ENCODE assay signal across 24 cellular contexts in genomic region chr16:28282045-28282444, GRCh38. TPM values are rescaled to one million over a fixed set of nuclear protein-coding genes. Genes with fewer than 3 reads are reported as not detected.
DNase-seq lines count a peak whose midpoint lies in the region; ATAC-seq, FAIRE-seq and TF ChIP-seq lines count a peak whose summit lies in the region.
"Had no signal": no experiment of that assay in that cellular context is flagged by ENCODE, and none has a peak within 500 bp of the region (broad histone marks: within the 10 kb centered on the region; RNA-seq: fewer than 3 reads in every experiment).

No MANE protein-coding gene starts in this region.

- H4K20me1 ChIP-seq in H1 (replicated peaks in 1 of 2; ENCODE audit: control insufficient read depth in 1 of 2, insufficient read depth in 2 of 2, low read length in 2 of 2) (peaks cover 0 to 13% of the 10 kb centered on the region in 2 experiments), OCI-LY7 (ENCODE audit: insufficient read depth, low read length) (no peaks in the 10 kb centered on the region)

- H4K91ac ChIP-seq in H1 (replicated peaks; ENCODE audit: insufficient read length, low read length) = no peak overlapping the region

- DNase-seq in H7 = peak; percentile 20
- DNase-seq in NCI-H69 (lab: John Stamatoyannopoulos, UW) = peak; percentile 12
- no peak for DNase-seq in H1 (ENCODE audit: low read depth in 1 of 2, low spot score in 2 of 2)
- no peak for DNase-seq in gastrocnemius medialis
- DNase-seq in OCI-LY7 (ENCODE audit: low spot score) = no peak
- DNase-seq in iPS-NIHi11 (ENCODE audit: low spot score) = no peak
- DNase-seq: 8988T; ACHN; AML-193; BE2C; Calu3; CD4-positive, alpha-beta T cell; COR-L47; DMS53; DMS79 treated with DMSO at 0.1 percent for 48 hours; GF-D8; GM23248 had no signal

- intact Hi-C loops in gastrocnemius medialis (cut with DNase I; ENCODE audit: low total_unique reads) = no loop called here
- intact Hi-C loops in OCI-LY7 (cut with micrococcal nuclease; ENCODE audit: unreplicated experiment) = no loop called here

- TF ChIP-seq RAD21 in H1 (IDR thresholded peaks at IDR 0.05 in 1 of 2, conservative IDR thresholded peaks at IDR 0.05 in 1 of 2; ENCODE audit: low read depth in 2 of 2, low read length in 2 of 2) = no peak

- H3K36me3 ChIP-seq in H7 (replicated peaks; ENCODE audit: control insufficient read depth, insufficient read depth, low read length) (no peaks in the 10 kb centered on the region), H1 (ENCODE audit: control insufficient read depth in 2 of 4, insufficient read depth in 4 of 4, low read length in 3 of 4) (no peaks in the 10 kb centered on the region; a peak in 2 of 8 replicates), gastrocnemius medialis (no peaks in the 10 kb centered on the region), OCI-LY7 (ENCODE audit: insufficient read depth, low read length) (no peaks in the 10 kb centered on the region)
- H3K36me3 ChIP-seq: BE2C, HAP-1 had no signal

- TF ChIP-seq CTCF in H1 (IDR thresholded peaks at IDR 0.05; ENCODE audit: control extremely low read depth in 1 of 3, insufficient read depth in 1 of 3, low read depth in 1 of 3, low read length in 3 of 3) (no peak), gastrocnemius medialis (IDR thresholded peaks at IDR 0.05 in 4 of 5, conservative IDR thresholded peaks at IDR 0.05 in 1 of 5) (no peak), OCI-LY7 (conservative IDR thresholded peaks at IDR 0.05; ENCODE audit: low read length) (no peak)

- no peak overlapping the region for H3K18ac ChIP-seq in H1 (ENCODE audit: extremely low read depth, low read length)

- H4K8ac ChIP-seq in H1 (ENCODE audit: extremely low read depth, insufficient read depth, low read length) = no peak overlapping the region

- no peaks in the 10 kb centered on the region for H3K9me2 ChIP-seq in OCI-LY7 (ENCODE audit: insufficient read depth, low read length)

- POLR2A ChIA-PET in H1 (lab: Charles Lee; ENCODE audit: partially characterized antibody) = interaction anchor here (0.9 to 4.7 kb wide), 8 partner anchors 11 to 37 kb away, joined by 3 to 45 read pairs (median 4); partner anchors contain the start of gene SBK1
- POLR2A ChIA-PET in OCI-LY7 (lab: Charles Lee) = no interaction called here

- H3K23ac ChIP-seq in H1 (ENCODE audit: insufficient read length) = no peak overlapping the region

- FAIRE-seq in H1 (lab: Jason Lieb, UNC) = no peak
- FAIRE-seq: A549, GM12891, GM18507, GM19239 had no signal

- no peak overlapping the region for H3K4ac ChIP-seq in H1 (replicated peaks; ENCODE audit: insufficient read length, low read depth, low read length)

- no peak overlapping the region for H3K9ac ChIP-seq in H1 (replicated peaks in 1 of 4; ENCODE audit: extremely low read depth in 1 of 4, low read depth in 3 of 4, low read length in 3 of 4)
- H3K9ac ChIP-seq: GM23248 had no signal

- no peak overlapping the region for H2BK20ac ChIP-seq in H1 (ENCODE audit: low read length)

- 95% methylated on average over 8 of the region's 8 CpGs; no CpG with 5 or more reads in 1 of the 2 experiments for WGBS in H1 (ENCODE audit: extremely low coverage in 1 of 2, insufficient coverage in 1 of 2, insufficient read length in 1 of 2, insufficient replicate concordance in 2 of 2, low coverage in 1 of 2, low lambda C conversion rate in 2 of 2, missing lambda C conversion rate in 1 of 2), 2 experiments

- H3K4me1 ChIP-seq in H1 (replicated peaks in 1 of 4; ENCODE audit: control insufficient read depth in 3 of 4, insufficient read depth in 4 of 4, low read length in 3 of 4) = peaks cover 0 to 7% (median 1%) of the 10 kb centered on the region in 4 experiments; a peak in 3 of 7 replicates
- peaks cover 12 to 25% of the 10 kb centered on the region in 2 donors for H3K4me1 ChIP-seq in gastrocnemius medialis
- H3K4me1 ChIP-seq in OCI-LY7 (ENCODE audit: insufficient read depth, low read length, poor library complexity, severe bottlenecking) = peaks cover 7% of the 10 kb centered on the region
- H3K4me1 ChIP-seq: A549, BE2C had no signal

- peaks cover 2% of the 10 kb centered on the region; the same call in 1 of the 2 replicates for H3K23me2 ChIP-seq in H1 (ENCODE audit: low read depth, low read length)

- H3K27me3 ChIP-seq in H7 (ENCODE audit: control insufficient read depth, insufficient read depth, low read length) = peaks cover 3% of the 10 kb centered on the region; the same call in 1 of the 2 replicates
- H3K27me3 ChIP-seq in H1 (replicated peaks in 1 of 4; ENCODE audit: control insufficient read depth in 3 of 4, extremely low read depth in 1 of 4, insufficient read depth in 3 of 4, low read length in 3 of 4) = peaks cover 0 to 6% (median 3%) of the 10 kb centered on the region in 4 experiments; a peak in 5 of 7 replicates
- no peaks in the 10 kb centered on the region for H3K27me3 ChIP-seq in gastrocnemius medialis
- H3K27me3 ChIP-seq: BLaER1 treated with 17β-estradiol and CSF1 and Interleukin-3, amounts not matched to agents 10 nM and 100 nM had no signal

- CTCF ChIA-PET in H1 (lab: Charles Lee; ENCODE audit: partially characterized antibody) = interaction anchor here (0.7 to 10.9 kb wide), 9 partner anchors 9 to 88 kb away, joined by 3 to 152 read pairs (median 6); partner anchors contain the start of gene SBK1
- CTCF ChIA-PET in OCI-LY7 (lab: Charles Lee; ENCODE audit: unreplicated experiment) = no interaction called here

- no peak for TF ChIP-seq EP300 in H1 (IDR thresholded peaks at IDR 0.05; ENCODE audit: borderline replicate concordance in 1 of 2, low read depth in 2 of 2, low read length in 2 of 2)

- no peak overlapping the region for H3K14ac ChIP-seq in H1 (ENCODE audit: insufficient read length)

- H2BK5ac ChIP-seq in H1 (ENCODE audit: low read depth, low read length) = no peak overlapping the region

- H3K4me2 ChIP-seq in H1 (ENCODE audit: insufficient read depth in 1 of 2, low read depth in 2 of 2, low read length in 2 of 2) = no peak overlapping the region
- H3K4me2 ChIP-seq in OCI-LY7 (ENCODE audit: low read length) = no peak overlapping the region
- H3K4me2 ChIP-seq: A549; BLaER1 treated with 17β-estradiol and CSF1 and Interleukin-3, amounts not matched to agents 10 nM and 100 nM had no signal

- no peak overlapping the region for H4K5ac ChIP-seq in H1 (ENCODE audit: insufficient read length, low read depth, low read length)

- H3K9me3 ChIP-seq in H1 (ENCODE audit: insufficient read depth in 2 of 2, low read depth in 1 of 2, low read length in 1 of 2) (no peaks in the 10 kb centered on the region), gastrocnemius medialis (no peaks in the 10 kb centered on the region), OCI-LY7 (ENCODE audit: low read length) (no peaks in the 10 kb centered on the region)
- H3K9me3 ChIP-seq: A549; BE2C; BLaER1 treated with 17β-estradiol and CSF1 and Interleukin-3, amounts not matched to agents 10 nM and 100 nM; HAP-1 had no signal

- no peak overlapping the region for H2AK5ac ChIP-seq in H1 (ENCODE audit: low read depth, low read length)

- ATAC-seq in gastrocnemius medialis = no peak
- no peak for ATAC-seq in GM18520 (IDR thresholded peaks at IDR 0.05; ENCODE audit: unreplicated experiment)
- ATAC-seq: A549 had no signal

- H2BK12ac ChIP-seq in H1 (ENCODE audit: low read depth, low read length) = no peak overlapping the region

- H3K79me2 ChIP-seq in H1 (ENCODE audit: control insufficient read depth in 1 of 2, insufficient read depth in 2 of 2, low read length in 2 of 2) = no peaks in the 10 kb centered on the region
- H3K79me2 ChIP-seq in OCI-LY7 (ENCODE audit: insufficient read depth, low read depth, low read length) = no peaks in the 10 kb centered on the region

- peaks cover 3% of the 10 kb centered on the region; the same call in 1 of the 2 replicates for H3K79me1 ChIP-seq in H1 (ENCODE audit: low read depth, low read length)

- no peak overlapping the region for H2BK15ac ChIP-seq in H1 (ENCODE audit: low read length)

- no peak overlapping the region for H3K27ac ChIP-seq in H1 (ENCODE audit: low read depth, low read length)
- peak overlapping the region in 3 of 4 donors; percentile 8 to 63 (median 20) for H3K27ac ChIP-seq in gastrocnemius medialis
- H3K27ac ChIP-seq in OCI-LY7 (ENCODE audit: low read depth, low read length, poor library complexity, severe bottlenecking) = no peak overlapping the region
- H3K27ac ChIP-seq: A549; BLaER1 treated with 17β-estradiol and CSF1 and Interleukin-3, amounts not matched to agents 10 nM and 100 nM; GM23248 had no signal

- H2BK120ac ChIP-seq in H1 (replicated peaks; ENCODE audit: low read depth, low read length) = no peak overlapping the region

- TF ChIP-seq POLR2A in H1 (IDR thresholded peaks at IDR 0.05; ENCODE audit: control extremely low read depth in 1 of 2, low read depth in 2 of 2, low read length in 2 of 2) (no peak), gastrocnemius medialis (IDR thresholded peaks at IDR 0.05) (no peak)

- H2AFZ ChIP-seq in H1 (ENCODE audit: low read length) = no peak overlapping the region
- no peak overlapping the region for H2AFZ ChIP-seq in OCI-LY7 (ENCODE audit: low read length)
- H2AFZ ChIP-seq: GM23248 had no signal

- in situ Hi-C loops in gastrocnemius medialis (cut with MboI; ENCODE audit: low sequenced_read_pairs in 4 of 4) = loop anchor here in 1 of 4 donors (5.0 kb wide), 1 partner anchor 35 kb away; no protein-coding TSS in a partner anchor

- no peak overlapping the region for H3K4me3 ChIP-seq in H7 (ENCODE audit: insufficient read depth, low read depth, low read length)
- no peak overlapping the region for H3K4me3 ChIP-seq in H1 (ENCODE audit: extremely low read depth in 1 of 4, insufficient read depth in 2 of 4, low read depth in 3 of 4, low read length in 4 of 4)
- H3K4me3 ChIP-seq in gastrocnemius medialis = no peak overlapping the region
- H3K4me3 ChIP-seq in OCI-LY7 (ENCODE audit: low read depth, low read length, poor library complexity, severe bottlenecking) = no peak overlapping the region
- H3K4me3 ChIP-seq: A549; BLaER1 treated with 17β-estradiol and CSF1 and Interleukin-3, amounts not matched to agents 10 nM and 100 nM; GM23248; HAP-1 had no signal

- BruUV-seq in OCI-LY7 (replicated peaks; lab: Mats Ljungman, UMichigan) = no TSS peak

- no peak overlapping the region for H3K56ac ChIP-seq in H1 (replicated peaks; ENCODE audit: insufficient read length, low read depth, low read length)

RNA-seq across cellular contexts. Expression of gene SBK1, which starts 10.3 kb away (rescaled TPM):
- 23.6 and 26.0 TPM in 2 replicates for total RNA-seq in H7 (2014; rRNA removed; shearing (Covaris generic))
- 73.9 and 77.4 TPM in 2 replicates for total RNA-seq in H1 (2021; fragmentation: NEBNext Ultra II Directional; extraction: Animal tissue kit (Norgen Biotek cat#: 25700))
- polyA plus RNA-seq in H1 (2011; rRNA removed) = 18.2 and 34.8 TPM in 2 replicates
- 16.7 TPM for polyA plus RNA-seq in H1 (2011; cell fraction: cytosol; rRNA removed)
- polyA plus RNA-seq in H1 (2011; cell fraction: nucleus; rRNA removed) = 29.8 TPM
- 46.9 to 62.0 TPM (median 59.1 TPM) in 4 replicates for polyA plus RNA-seq in H1 (2012, experiment 1 of 2)
- 59.4 TPM for polyA plus RNA-seq in H1 (2012, experiment 2 of 2)
- 69.2 TPM for polyA plus RNA-seq in H1 (2013, experiment 1 of 2)
- 68.1 TPM for polyA plus RNA-seq in H1 (2013, experiment 2 of 2)
- 9.3 and 12.5 TPM in 2 replicates for polyA minus RNA-seq in H1 (2011; rRNA and poly(A)+ RNA removed)
- polyA minus RNA-seq in H1 (2011; cell fraction: cytosol; rRNA and poly(A)+ RNA removed) = 31.7 TPM
- polyA minus RNA-seq in H1 (2011; cell fraction: nucleus; rRNA and poly(A)+ RNA removed) = 16.6 TPM
- total RNA-seq in gastrocnemius medialis = 1 to 10 TPM; 1.8 to 6.4 (median 4.5) TPM
- 0.22 and 0.46 TPM in 2 replicates for total RNA-seq in OCI-LY7 (2014; rRNA removed; shearing (Covaris generic))
- 0.63 TPM in 2 replicates for total RNA-seq in OCI-LY7 (2022)
- total RNA-seq: GM23248 had no signal
- polyA plus RNA-seq: GM23248 had no signal

Comparison
In these comparisons a context has a peak if more than half of its experiments do, and no peak if none do; other contexts are left out.
1. DNase-seq: peak in H7 (single experiment) and NCI-H69 (single experiment); none in H1 (0 of 2), gastrocnemius medialis (0 of 2), OCI-LY7 (single experiment) and iPS-NIHi11 (single experiment).
2. H3K27ac ChIP-seq: peak in gastrocnemius medialis (3 of 4); none in H1 (single experiment) and OCI-LY7 (single experiment).